Comparison of ENCODE assay signal across 29 cellular contexts in the genomic region with DNA sequence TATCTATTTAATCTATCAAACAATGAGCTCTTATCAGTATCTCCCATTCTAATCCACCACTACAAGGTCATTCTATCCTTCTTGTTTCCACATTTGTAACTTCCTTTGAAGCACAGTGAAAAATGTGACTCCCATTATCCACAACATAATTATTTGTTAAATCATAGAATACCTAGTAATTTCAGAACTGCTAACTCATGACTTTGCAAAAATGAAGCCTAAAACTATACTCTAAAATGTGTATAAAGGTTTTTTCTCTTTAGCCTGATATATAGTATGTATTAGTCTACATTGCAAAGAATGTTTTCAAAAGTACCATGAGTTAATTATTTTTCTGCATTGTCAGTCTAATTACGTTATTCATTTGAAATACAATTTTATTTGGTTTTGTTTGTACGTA.
"Had no signal": no experiment of that assay in that cellular context is flagged by ENCODE, and none has a peak within 500 bp of the region (broad histone marks: within the 10 kb centered on the region; RNA-seq: fewer than 3 reads in every experiment).

No MANE protein-coding gene starts in this region.

- FAIRE-seq: kidney had no signal

- H3K27ac ChIP-seq: left lung, lower lobe of right lung, neural progenitor cell, neutrophil, parathyroid adenoma, right atrium auricular region, skin epidermis, stomach, testis, thyroid gland, transverse colon, upper lobe of left lung, vagina had no signal

- H3K9ac ChIP-seq: neural progenitor cell, parathyroid adenoma had no signal

- H2AFZ ChIP-seq: neural progenitor cell, parathyroid adenoma had no signal

- H3K9me3 Mint-ChIP-seq: naive B cell; natural killer cell; neural progenitor cell; stimulated activated naive B cell treated with anti-CD40 and anti-IgM and Interleukin-4, amounts not matched to agents 10 μg/mL and 1 μg/mL and 100 μg/mL, for 72 hours had no signal

- H3K4me3 ChIP-seq: left lung, lower lobe of right lung, neural progenitor cell, right atrium auricular region, skin epidermis, stomach, testis, thyroid gland, transverse colon, upper lobe of left lung, vagina had no signal

- H3K36me3 Mint-ChIP-seq: mesothelial cell of epicardium; naive B cell; natural killer cell; neural progenitor cell; stimulated activated naive B cell treated with anti-CD40 and anti-IgM and Interleukin-4, amounts not matched to agents 10 μg/mL and 1 μg/mL and 100 μg/mL, for 72 hours had no signal

- H3K36me3 ChIP-seq: left lung, lower lobe of right lung, neural progenitor cell, neutrophil, right atrium auricular region, stomach, thyroid gland, transverse colon, upper lobe of left lung, vagina had no signal

- H3K27me3 ChIP-seq: left lung, neural progenitor cell, neutrophil, right atrium auricular region, stomach, testis, thyroid gland, transverse colon, upper lobe of left lung, vagina had no signal

- H3K27me3 Mint-ChIP-seq: naive B cell; progenitor cell of endocrine pancreas; stimulated activated naive B cell treated with anti-CD40 and anti-IgM and Interleukin-4, amounts not matched to agents 10 μg/mL and 1 μg/mL and 100 μg/mL, for 72 hours had no signal

- H3K9me3 ChIP-seq: lower lobe of right lung, neutrophil, right atrium auricular region, testis, thyroid gland, transverse colon, upper lobe of left lung, vagina had no signal

- ATAC-seq: left colon; left lung; lower lobe of right lung; natural killer cell; sciatic nerve; stimulated activated naive B cell treated with anti-CD40 and anti-IgM and Interleukin-4, amounts not matched to agents 10 μg/mL and 1 μg/mL and 100 μg/mL, for 72 hours; stimulated activated naive CD8-positive, alpha-beta T cell treated with anti-CD3 and anti-CD28 coated beads, Interleukin-15, Interleukin-2, amounts not matched to agents 100 U/mL and 50 U/mL, for 24 hours had no signal

- H3K27ac Mint-ChIP-seq: natural killer cell; nephron progenitor cell; neural progenitor cell; progenitor cell of endocrine pancreas; stimulated activated naive B cell treated with anti-CD40 and anti-IgM and Interleukin-4, amounts not matched to agents 10 μg/mL and 1 μg/mL and 100 μg/mL, for 72 hours had no signal

- H3K4me3 Mint-ChIP-seq: mesothelial cell of epicardium; naive B cell; natural killer cell; nephron progenitor cell; neural progenitor cell; stimulated activated naive B cell treated with anti-CD40 and anti-IgM and Interleukin-4, amounts not matched to agents 10 μg/mL and 1 μg/mL and 100 μg/mL, for 72 hours had no signal

- DNase-seq: kidney; left colon; left lung; lower lobe of right lung; mesendoderm; naive B cell; natural killer cell; nephron progenitor cell; occipital lobe; stimulated activated CD4-positive, alpha-beta T cell treated with anti-CD3 and anti-CD28 coated beads, Interleukin-12 subunit alpha, Interleukin-12 subunit beta, amount 100 ng/mL, for 4 hours; stimulated activated CD4-positive, alpha-beta T cell treated with anti-CD3 and anti-CD28 coated beads, Interleukin-15, amount 100 ng/mL, for 24 hours; stimulated activated CD4-positive, alpha-beta T cell treated with anti-CD3 and anti-CD28 coated beads, Interleukin-2, amount 100 ng/mL, for 24 hours; stimulated activated CD4-positive, alpha-beta T cell treated with anti-CD3 and anti-CD28 coated beads, Interleukin-4, amount 100 ng/mL, for 1 hour; stimulated activated naive B cell treated with anti-CD40 and anti-IgM and Interleukin-4, amounts not matched to agents 10 μg/mL and 1 μg/mL and 100 μg/mL, for 72 hours; stimulated activated naive CD8-positive, alpha-beta T cell treated with anti-CD3 and anti-CD28 coated beads, Interleukin-15, Interleukin-2, amounts not matched to agents 100 U/mL and 50 U/mL, for 24 hours; stomach; testis; thyroid gland; transverse colon; upper lobe of left lung had no signal

- H3K4me2 ChIP-seq: neural progenitor cell had no signal

- H3K4me1 Mint-ChIP-seq: naive B cell; natural killer cell; neural progenitor cell; stimulated activated naive B cell treated with anti-CD40 and anti-IgM and Interleukin-4, amounts not matched to agents 10 μg/mL and 1 μg/mL and 100 μg/mL, for 72 hours had no signal

- H3K4me1 ChIP-seq: left lung, lower lobe of right lung, neural progenitor cell, parathyroid adenoma, right atrium auricular region, testis, thyroid gland, transverse colon, upper lobe of left lung, vagina had no signal
